Comparison of ENCODE assay signal across 7 cellular contexts in the genomic region with DNA sequence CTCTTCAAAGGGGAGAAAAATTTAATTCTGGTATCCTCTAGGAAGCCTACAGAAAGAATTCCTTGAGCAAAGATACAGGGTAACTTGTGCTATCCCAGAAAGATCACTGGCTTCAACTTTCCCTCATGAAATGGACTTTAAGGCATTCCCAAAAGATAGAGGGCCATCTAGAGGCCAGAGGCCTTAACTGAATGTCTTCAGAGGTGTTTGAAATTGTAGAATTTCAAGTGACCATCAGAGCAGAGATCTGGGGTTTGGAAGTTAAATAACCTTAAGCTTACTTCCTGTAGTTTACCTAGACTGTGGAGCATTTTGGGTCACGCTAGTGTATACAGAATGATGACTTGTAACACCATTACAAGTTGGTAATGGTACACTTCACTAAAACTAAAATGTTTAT.
DNase-seq lines count a peak whose midpoint lies in the region; ATAC-seq, FAIRE-seq and TF ChIP-seq lines count a peak whose summit lies in the region.
"Not testable (repeated sequence)": the region's sequence is repeated elsewhere in the genome, so short reads cannot be mapped to it uniquely, and the experiment has no call there.

No MANE protein-coding gene starts in this region.

- H3K4me3 ChIP-seq in A673 (ENCODE audit: low read depth, low read length, poor library complexity, severe bottlenecking); Loucy (ENCODE audit: low read length, poor library complexity, severe bottlenecking); RWPE2 (ENCODE audit: severe bottlenecking); choroid plexus epithelial cell (ENCODE audit: low read depth, low read length); cardiac muscle cell; right lobe of liver: not testable (repeated sequence)

- CTCF ChIA-PET in A673 (lab: Charles Lee): not testable (repeated sequence)

- H3K36me3 ChIP-seq in A673 (ENCODE audit: insufficient read depth, low read length, poor library complexity, severe bottlenecking); Loucy (ENCODE audit: insufficient read depth, low read length); RWPE2 (ENCODE audit: low read depth); cardiac muscle cell; right lobe of liver: not testable (repeated sequence)

- H3K9me2 ChIP-seq in Loucy (replicated peaks; ENCODE audit: low read depth, low read length): not testable (repeated sequence)

- H3K27me3 ChIP-seq in A673 (replicated peaks; ENCODE audit: insufficient read depth, low read depth, low read length, poor library complexity); Loucy (ENCODE audit: insufficient read depth, low read length, poor library complexity, severe bottlenecking); RWPE2 (ENCODE audit: insufficient read depth, poor library complexity, severe bottlenecking); cardiac muscle cell; right lobe of liver: not testable (repeated sequence)

- not testable (repeated sequence) for H2AFZ ChIP-seq in Loucy (ENCODE audit: low read length)

- intact Hi-C loops in A673 (cut with micrococcal nuclease; ENCODE audit: unreplicated experiment); right lobe of liver (cut with DNase I): not testable (repeated sequence)

- WGBS in right lobe of liver (ENCODE audit: insufficient coverage, low coverage, low lambda C conversion rate, missing lambda C conversion rate): 28% methylated on average over 1 of the region's 1 CpG

- H3K9me3 ChIP-seq in A673 (ENCODE audit: low read depth, low read length, poor library complexity, severe bottlenecking); Loucy (ENCODE audit: insufficient read depth, low read depth, low read length); RWPE2 (ENCODE audit: severe bottlenecking); cardiac muscle cell (ENCODE audit: low read depth); right lobe of liver: not testable (repeated sequence)

- ATAC-seq in RWPE2 (ENCODE audit: low read depth) (peak; percentile 48; the same call in 1 of the 3 replicates), right lobe of liver (peak; percentile 57 to 68 (median 66))

- TF ChIP-seq CTCF in A673 (conservative IDR thresholded peaks at IDR 0.05; ENCODE audit: low read depth, low read length): peak; percentile 25; the same call in 1 of the 2 replicates
- TF ChIP-seq CTCF in Loucy (conservative IDR thresholded peaks at IDR 0.05; ENCODE audit: low read length): peak; percentile 29
- peak; percentile 18 for TF ChIP-seq CTCF in RWPE2 (IDR thresholded peaks at IDR 0.05; ENCODE audit: poor library complexity, severe bottlenecking)
- peak; percentile 10 for TF ChIP-seq CTCF in choroid plexus epithelial cell (conservative IDR thresholded peaks at IDR 0.05; ENCODE audit: low read depth, low read length)
- peak; percentile 22 for TF ChIP-seq CTCF in cardiac muscle cell (IDR thresholded peaks at IDR 0.05; ENCODE audit: low read depth, low read length)
- peak in 2 of 4 donors; percentile 3 to 15 for TF ChIP-seq CTCF in right lobe of liver (IDR thresholded peaks at IDR 0.05)

- H3F3A ChIP-seq in Loucy (ENCODE audit: low read depth): not testable (repeated sequence)

- not testable (repeated sequence) for H4K20me1 ChIP-seq in Loucy (ENCODE audit: insufficient read depth, low read length, poor library complexity, severe bottlenecking)

- H3K4me1 ChIP-seq in A673 (ENCODE audit: insufficient read depth, low read length, poor library complexity, severe bottlenecking); Loucy (ENCODE audit: insufficient read depth, low read length, poor library complexity, severe bottlenecking); RWPE2 (ENCODE audit: insufficient read depth, poor library complexity, severe bottlenecking); cardiac muscle cell (ENCODE audit: low read depth); right lobe of liver: not testable (repeated sequence)

- not testable (repeated sequence) for TF ChIP-seq POLR2A in right lobe of liver (IDR thresholded peaks at IDR 0.05)

- not testable (repeated sequence) for H3K4me2 ChIP-seq in Loucy (ENCODE audit: low read depth, low read length, poor library complexity, severe bottlenecking)

- BruUV-seq in A673 (replicated peaks; lab: Mats Ljungman, UMichigan): not testable (repeated sequence)

- H3K79me2 ChIP-seq in Loucy (ENCODE audit: insufficient read depth, low read length): not testable (repeated sequence)

- POLR2A ChIA-PET in A673 (lab: Charles Lee; ENCODE audit: low non-redundant PET): not testable (repeated sequence)

- DNase-seq in A673 (ENCODE audit: low spot score); GM19239 (ENCODE audit: insufficient read length, low spot score); RWPE2 (ENCODE audit: low spot score); choroid plexus epithelial cell (ENCODE audit: low read depth); cardiac muscle cell (ENCODE audit: low read depth in 1 of 2, low spot score in 1 of 2); right lobe of liver: not testable (repeated sequence)

- peak; percentile 85 for FAIRE-seq in GM19239 (lab: Jason Lieb, UNC)

- H3K27ac ChIP-seq in A673 (ENCODE audit: low read depth, low read length, poor library complexity, severe bottlenecking); RWPE2 (ENCODE audit: poor library complexity, severe bottlenecking); cardiac muscle cell; right lobe of liver: not testable (repeated sequence)

- not testable (repeated sequence) for H3K9ac ChIP-seq in Loucy (ENCODE audit: low read depth, low read length, poor library complexity, severe bottlenecking)
